17 cellular contexts compared by ENCODE assay signal in genomic region chr17:7098802-7099459, GRCh38. TPM values are rescaled to one million over a fixed set of nuclear protein-coding genes. Genes with fewer than 3 reads are reported as not detected.
"Had no signal": no experiment of that assay in that cellular context is flagged by ENCODE, and none has a peak within 500 bp of the region (broad histone marks: within the 10 kb centered on the region; RNA-seq: fewer than 3 reads in every experiment).

No MANE protein-coding gene starts in this region.

- ATAC-seq: left cardiac atrium; mucosa of descending colon; stimulated activated naive B cell treated with anti-CD40 and anti-IgM and Interleukin-4, amounts not matched to agents 10 μg/mL and 1 μg/mL and 100 μg/mL, for 72 hours; stimulated activated naive CD8-positive, alpha-beta T cell treated with anti-CD3 and anti-CD28 coated beads, Interleukin-15, amount 100 ng/mL, for 72 hours had no signal

- DNase-seq: dorsolateral prefrontal cortex; effector CD8-positive, alpha-beta T cell; foreskin melanocyte; head of caudate nucleus; kidney; left cardiac atrium; mucosa of descending colon; occipital lobe; sigmoid colon; stimulated activated CD4-positive, alpha-beta T cell treated with anti-CD3 and anti-CD28 coated beads, Interleukin-2, amount 100 ng/mL, for 24 hours; stimulated activated CD4-positive, alpha-beta T cell treated with anti-CD3 and anti-CD28 coated beads, Interleukin-4, amount 100 ng/mL, for 4 hours; stimulated activated naive B cell treated with anti-CD40 and anti-IgM and Interleukin-4, amounts not matched to agents 10 μg/mL and 1 μg/mL and 100 μg/mL, for 72 hours; stimulated activated naive CD8-positive, alpha-beta T cell treated with anti-CD3 and anti-CD28 coated beads, Interleukin-15, amount 100 ng/mL, for 72 hours; testis had no signal

RNA-seq across cellular contexts. Expression of gene ASGR2, which starts 15.7 kb away (rescaled TPM):
- total RNA-seq: chondrocyte, occipital lobe, renal cortical epithelial cell, ureter had no signal

RNA-seq across cellular contexts. Expression of gene CLEC10A, which starts 18.9 kb away (rescaled TPM):
- total RNA-seq: chondrocyte, occipital lobe, renal cortical epithelial cell had no signal

RNA-seq across cellular contexts. Expression of gene SLC16A11, which starts 55.0 kb away (rescaled TPM):
- total RNA-seq: renal cortical epithelial cell had no signal
